32 cellular contexts compared by ENCODE assay signal in genomic region chr6:127796713-127797112, GRCh38.
"Had no signal": no experiment of that assay in that cellular context is flagged by ENCODE, and none has a peak within 500 bp of the region (broad histone marks: within the 10 kb centered on the region; RNA-seq: fewer than 3 reads in every experiment).

No MANE protein-coding gene starts in this region.

- ATAC-seq: K562, Panc1, Right ventricle myocardium inferior, SK-N-SH treated with all-trans-retinoic acid at 6 μM for 48 hours, WTC11 had no signal

- H3K9me3 ChIP-seq: SJCRH30 had no signal

- FAIRE-seq: astrocyte, K562 had no signal

- H3K27me3 Mint-ChIP-seq: activated CD4-positive, alpha-beta memory T cell treated with anti-CD3 and anti-CD28 coated beads for 36 hours; activated CD4-positive, alpha-beta T cell treated with anti-CD3 and anti-CD28 coated beads, Interleukin-2, amount 10 ng/mL, durations not matched to agents 7 days and 5 days; activated T-helper 17 cell treated with anti-CD3 and anti-CD28 coated beads, Interleukin-2, amount 50 U/mL, for 72 hours had no signal

- H3K9me3 Mint-ChIP-seq: activated T-helper 17 cell treated with anti-CD3 and anti-CD28 coated beads, Interleukin-2, amount 50 U/mL, for 72 hours; WTC11 had no signal

- H3K36me3 Mint-ChIP-seq: WTC11 had no signal

- H3K4me3 Mint-ChIP-seq: activated CD4-positive, alpha-beta memory T cell treated with anti-CD3 and anti-CD28 coated beads for 36 hours; activated CD4-positive, alpha-beta T cell treated with anti-CD3 and anti-CD28 coated beads, Interleukin-2, amount 10 ng/mL, durations not matched to agents 7 days and 5 days; activated naive CD4-positive, alpha-beta T cell treated with anti-CD3 and anti-CD28 coated beads for 36 hours; activated T-helper 17 cell treated with anti-CD3 and anti-CD28 coated beads, Interleukin-2, amount 50 U/mL, for 72 hours; T-helper 1 cell treated with Interleukin-12 subunit alpha and Interleukin-12 subunit beta and Interleukin-4 antibody, amounts not matched to agents 30 μg/mL and 1 μg/mL, for 36 hours; WTC11 had no signal

- H3K4me1 Mint-ChIP-seq: WTC11 had no signal

- H3K27ac Mint-ChIP-seq: activated CD4-positive, alpha-beta T cell treated with anti-CD3 and anti-CD28 coated beads, Interleukin-2, amount 10 ng/mL, durations not matched to agents 7 days and 5 days; T-helper 1 cell treated with Interleukin-12 subunit alpha and Interleukin-12 subunit beta and Interleukin-4 antibody, amounts not matched to agents 30 μg/mL and 1 μg/mL, for 36 hours; WTC11 had no signal

- DNase-seq: activated CD4-positive, alpha-beta memory T cell treated with anti-CD3 and anti-CD28 coated beads for 36 hours; activated CD4-positive, alpha-beta T cell treated with anti-CD3 and anti-CD28 coated beads, Interleukin-2, amount 10 ng/mL, durations not matched to agents 7 days and 5 days; activated CD4-positive, CD25-positive, alpha-beta regulatory T cell treated with anti-CD3 and anti-CD28 coated beads, Interleukin-2, amount 50 U/mL, for 72 hours; activated CD8-positive, alpha-beta memory T cell treated with anti-CD3 and anti-CD28 coated beads, Interleukin-2, amount 50 U/mL, for 4 hours; activated gamma-delta T cell; activated naive CD4-positive, alpha-beta T cell treated with anti-CD3 and anti-CD28 coated beads for 36 hours; activated T-cell treated with anti-CD3 and anti-CD28 coated beads, Interleukin-2, amount 50 U/mL, for 1 hour; amygdala; brain microvascular endothelial cell; Karpas-422; MM.1S; NCI-H1105; NCI-H1436; NCI-H1694 treated with DMSO at 0.1 percent for 48 hours; NCI-H2029 treated with DMSO at 0.1 percent for 48 hours; NCI-H446; NCI-H526; NCI-H774; NK-92 treated with Interleukin-12 subunit alpha and Interleukin-12 subunit beta, amount 100 ng/mL, for 24 hours; OCI-M1; RPMI8226; SJCRH30; SW 1271; T-helper 9 cell had no signal
